15 cellular contexts compared by ENCODE assay signal in genomic region chr6:83824388-83824801, GRCh38. TPM values are rescaled to one million over a fixed set of nuclear protein-coding genes. Genes with fewer than 3 reads are reported as not detected.
DNase-seq lines count a peak whose midpoint lies in the region; ATAC-seq lines count a peak whose summit lies in the region.
"Had no signal": no experiment of that assay in that cellular context is flagged by ENCODE, and none has a peak within 500 bp of the region (broad histone marks: within the 10 kb centered on the region; RNA-seq: fewer than 3 reads in every experiment).

No MANE protein-coding gene starts in this region.

- H3K4me1 ChIP-seq in endocrine pancreas (ENCODE audit: control insufficient read depth, insufficient read depth, low read length) (peaks cover 8% of the 10 kb centered on the region), mesodermal cell (ENCODE audit: control insufficient read depth, insufficient read depth, low read length, poor library complexity, severe bottlenecking) (peaks cover 12% of the 10 kb centered on the region)
- H3K4me1 ChIP-seq: heart right ventricle had no signal

- DNase-seq in ELR (ENCODE audit: low read depth) (peak; percentile 51), NCI-H774 (lab: John Stamatoyannopoulos, UW) (peak; percentile 2), COLO829 (ENCODE audit: low spot score) (no peak), NCI-H2196 (lab: John Stamatoyannopoulos, UW; ENCODE audit: unreplicated experiment) (no peak)
- DNase-seq: activated naive CD4-positive, alpha-beta T cell; AML-193; DMS79 treated with DMSO at 0.1 percent for 48 hours; heart right ventricle; left cardiac atrium; NCI-H345; WERI-Rb-1 had no signal

- peak overlapping the region; percentile 62 for H3K27ac ChIP-seq in mesodermal cell (ENCODE audit: low read depth, low read length, severe bottlenecking)
- H3K27ac ChIP-seq: heart right ventricle, WERI-Rb-1 had no signal

- H3K4me3 ChIP-seq in endocrine pancreas (ENCODE audit: control insufficient read depth, insufficient read depth, low read length) (peak overlapping the region; percentile 11), mesodermal cell (ENCODE audit: extremely low read depth, insufficient read depth, low read length, poor library complexity, severe bottlenecking) (no peak overlapping the region)
- H3K4me3 ChIP-seq: heart right ventricle had no signal

- H3K9me3 ChIP-seq in endocrine pancreas (ENCODE audit: control insufficient read depth, low read length) (no peaks in the 10 kb centered on the region), mesodermal cell (ENCODE audit: control insufficient read depth, low read length) (peaks cover 7% of the 10 kb centered on the region)
- H3K9me3 ChIP-seq: heart right ventricle had no signal

- whole genome bisulfite sequencing in mesodermal cell (ENCODE audit: insufficient coverage in 2 of 2), 2 experiments = 50 to 60% methylated on average over 1 of the region's 3 CpGs

- no peak overlapping the region for H3K9ac ChIP-seq in endocrine pancreas (ENCODE audit: control insufficient read depth, insufficient read depth, low read length)

- H3K27me3 ChIP-seq in endocrine pancreas (ENCODE audit: control insufficient read depth, insufficient read depth, low read length) = no peaks in the 10 kb centered on the region

- H3K36me3 ChIP-seq in endocrine pancreas (ENCODE audit: control insufficient read depth, insufficient read depth, low read length) = no peaks in the 10 kb centered on the region
- H3K36me3 ChIP-seq in mesodermal cell (ENCODE audit: control insufficient read depth, insufficient read depth, low read length) = no peaks in the 10 kb centered on the region
- H3K36me3 ChIP-seq: heart right ventricle, WERI-Rb-1 had no signal

- ATAC-seq in HG03196 (IDR thresholded peaks at IDR 0.05; ENCODE audit: unreplicated experiment) (no peak), GM18870 (IDR thresholded peaks at IDR 0.05; ENCODE audit: unreplicated experiment) (no peak)
- ATAC-seq: heart right ventricle had no signal

RNA-seq across cellular contexts. Expression of gene RIPPLY2, which starts 28.8 kb away (rescaled TPM):
- polyA plus RNA-seq in mesodermal cell (2013, experiment 1 of 2) = not detected
- not detected for polyA plus RNA-seq in mesodermal cell (2013, experiment 2 of 2)

RNA-seq across cellular contexts. Expression of gene CYB5R4, which starts 35.1 kb away (rescaled TPM):
- polyA plus RNA-seq in mesodermal cell (2013, experiment 1 of 2) = 14.7 TPM
- polyA plus RNA-seq in mesodermal cell (2013, experiment 2 of 2) = 15.2 TPM

Comparison
In these comparisons a context has a peak if more than half of its experiments do, and no peak if none do; other contexts are left out.
1. DNase-seq: peak in ELR (single experiment) and NCI-H774 (single experiment); none in COLO829 (single experiment) and NCI-H2196 (single experiment).